In the genomic region with DNA sequence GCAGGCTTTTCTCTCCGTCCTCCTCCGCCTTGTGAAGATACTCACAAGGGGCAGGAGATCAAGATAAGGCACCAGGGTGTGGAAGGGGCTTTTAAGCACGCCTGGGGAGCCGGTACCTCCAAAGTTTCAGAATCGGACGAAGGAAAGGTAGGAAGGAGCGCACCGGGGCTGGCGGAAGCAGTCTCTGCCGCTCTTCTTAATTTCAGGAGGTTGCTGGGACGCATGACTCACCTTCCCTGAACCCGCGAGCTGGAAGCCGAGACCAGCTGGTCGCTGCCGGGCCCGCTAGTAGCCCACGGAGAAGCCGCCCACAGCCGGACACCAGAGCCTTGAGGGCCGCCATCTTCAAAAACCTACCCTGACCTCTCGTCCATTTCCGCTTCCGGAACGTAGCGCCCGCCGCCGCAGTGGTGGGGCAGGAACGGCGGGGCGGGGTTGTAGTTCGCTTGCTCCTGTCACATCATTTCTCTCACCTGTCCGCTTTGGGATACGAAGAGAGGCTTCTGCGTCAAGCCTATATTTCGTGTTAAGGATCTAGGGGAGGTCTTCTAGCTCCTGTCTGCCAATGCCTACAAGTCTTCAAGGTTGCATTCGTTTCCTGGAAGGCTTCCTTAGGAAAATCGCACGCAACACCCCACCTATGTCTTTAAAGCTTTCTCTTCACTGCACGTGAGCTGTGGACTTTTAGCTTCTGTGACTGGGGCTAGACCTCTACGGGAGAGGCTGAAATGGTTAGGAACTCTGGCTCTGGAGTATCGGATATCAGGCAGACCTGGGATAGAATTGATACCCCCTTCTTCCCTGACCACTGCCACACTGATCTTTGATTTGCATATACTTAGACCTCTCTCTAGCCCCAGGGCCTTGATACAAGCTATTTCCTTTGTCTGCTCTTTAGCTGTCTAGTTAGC, we compare ENCODE assay signal across 8 cellular contexts. TPM values are rescaled to one million over a fixed set of nuclear protein-coding genes. Genes with fewer than 3 reads are reported as not detected.
DNase-seq lines count a peak whose midpoint lies in the region; ATAC-seq lines count a peak whose summit lies in the region.

MRPS18A (minus strand) TSS at position 355 of the 911 bp plus-strand sequence; CDS start at position 343, 12 bp downstream.

- no peaks in the 10 kb centered on the region for H3K9me3 Mint-ChIP-seq in activated T-helper 17 cell treated with anti-CD3 and anti-CD28 coated beads, Interleukin-2, amount 50 U/mL, for 72 hours
- no peaks in the 10 kb centered on the region for H3K9me3 Mint-ChIP-seq in natural killer cell treated with Interleukin-12 subunit alpha and Interleukin-12 subunit beta and Interleukin-15 and Interleukin-18, amount 100 ng/mL, for 72 hours

- peak within 1 kb of the TSS; percentile 94 for H3K4me3 Mint-ChIP-seq in activated T-helper 17 cell treated with anti-CD3 and anti-CD28 coated beads, Interleukin-2, amount 50 U/mL, for 72 hours
- H3K4me3 Mint-ChIP-seq in natural killer cell treated with Interleukin-12 subunit alpha and Interleukin-12 subunit beta and Interleukin-15 and Interleukin-18, amount 100 ng/mL, for 72 hours, result peak within 1 kb of the TSS; percentile 95

- peak; percentile 82 for ATAC-seq in GM21619 (IDR thresholded peaks at IDR 0.05; ENCODE audit: unreplicated experiment)
- ATAC-seq in activated T-helper 17 cell treated with anti-CD3 and anti-CD28 coated beads, Interleukin-2, amount 50 U/mL, for 72 hours (replicated peaks), result peak; percentile 99
- ATAC-seq in natural killer cell treated with Interleukin-12 subunit alpha and Interleukin-12 subunit beta and Interleukin-15 and Interleukin-18, amount 100 ng/mL, for 72 hours, result peak; percentile 98
- ATAC-seq in stimulated activated naive CD8-positive, alpha-beta T cell treated with anti-CD3 and anti-CD28 coated beads, Interleukin-15, Interleukin-2, amounts not matched to agents 100 U/mL and 50 U/mL, for 24 hours, result peak; percentile 97

- peaks cover 32% of the 10 kb centered on the region for H3K4me1 Mint-ChIP-seq in activated T-helper 17 cell treated with anti-CD3 and anti-CD28 coated beads, Interleukin-2, amount 50 U/mL, for 72 hours
- peaks cover 34 to 41% of the 10 kb centered on the region in 2 donors for H3K4me1 Mint-ChIP-seq in natural killer cell treated with Interleukin-12 subunit alpha and Interleukin-12 subunit beta and Interleukin-15 and Interleukin-18, amount 100 ng/mL, for 72 hours (ENCODE audit: low read depth in 2 of 2)

- peak within 1 kb of the TSS; percentile 97 for H3K4me3 ChIP-seq in Jurkat, Clone E6-1 (ENCODE audit: low read length)

- H3K27me3 Mint-ChIP-seq in activated T-helper 17 cell treated with anti-CD3 and anti-CD28 coated beads, Interleukin-2, amount 50 U/mL, for 72 hours, result no peaks in the 10 kb centered on the region
- H3K27me3 Mint-ChIP-seq in natural killer cell treated with Interleukin-12 subunit alpha and Interleukin-12 subunit beta and Interleukin-15 and Interleukin-18, amount 100 ng/mL, for 72 hours, result peaks cover 0 to 3% of the 10 kb centered on the region in 2 donors

- DNase-seq in DMS79 (lab: John Stamatoyannopoulos, UW) (peak; percentile 76), RPMI8226 (peak; percentile 85), fibroblast of peridontal ligament (ENCODE audit: extremely low read depth) (peak; percentile 58)
- DNase-seq in Jurkat, Clone E6-1 (ENCODE audit: low read depth, low spot score), result peak; percentile 49
- peak; percentile 87 for DNase-seq in natural killer cell treated with Interleukin-12 subunit alpha and Interleukin-12 subunit beta and Interleukin-15 and Interleukin-18, amount 100 ng/mL, for 72 hours (ENCODE audit: low spot score)
- DNase-seq in stimulated activated naive CD8-positive, alpha-beta T cell treated with anti-CD3 and anti-CD28 coated beads, Interleukin-15, Interleukin-2, amounts not matched to agents 100 U/mL and 50 U/mL, for 24 hours, result peak; percentile 87

- H3K27ac Mint-ChIP-seq in activated T-helper 17 cell treated with anti-CD3 and anti-CD28 coated beads, Interleukin-2, amount 50 U/mL, for 72 hours, result peak within 1 kb of the TSS; percentile 91
- peak within 1 kb of the TSS; percentile 79 to 91 for H3K27ac Mint-ChIP-seq in natural killer cell treated with Interleukin-12 subunit alpha and Interleukin-12 subunit beta and Interleukin-15 and Interleukin-18, amount 100 ng/mL, for 72 hours

- H3K36me3 Mint-ChIP-seq in activated T-helper 17 cell treated with anti-CD3 and anti-CD28 coated beads, Interleukin-2, amount 50 U/mL, for 72 hours (ENCODE audit: low read depth), result peaks cover 37% of the 10 kb centered on the region
- H3K36me3 Mint-ChIP-seq in natural killer cell treated with Interleukin-12 subunit alpha and Interleukin-12 subunit beta and Interleukin-15 and Interleukin-18, amount 100 ng/mL, for 72 hours, result peaks cover 4% of the 10 kb centered on the region

RNA-seq across cellular contexts. Expression of gene MRPS18A, which starts in this region (rescaled TPM):
- polyA plus RNA-seq in Jurkat, Clone E6-1 (2012; ENCODE audit: insufficient read depth, insufficient read length), result 88.3 TPM
- total RNA-seq in activated T-helper 17 cell treated with anti-CD3 and anti-CD28 coated beads, Interleukin-2, amount 50 U/mL, for 72 hours, result 10 to 100 TPM; 31.2 to 46.7 TPM
- total RNA-seq in natural killer cell treated with Interleukin-12 subunit alpha and Interleukin-12 subunit beta and Interleukin-15 and Interleukin-18, amount 100 ng/mL, for 72 hours, result 10 to 100 TPM; 32.7 to 39.3 TPM

Comparison
In these comparisons a context has a peak if more than half of its experiments do, and no peak if none do; other contexts are left out.
1. Peak in every context shown above with its lines: DNase-seq, ATAC-seq and H3K4me3 ChIP-seq.